ENCODE assay signal across 8 cellular contexts in the genomic region with DNA sequence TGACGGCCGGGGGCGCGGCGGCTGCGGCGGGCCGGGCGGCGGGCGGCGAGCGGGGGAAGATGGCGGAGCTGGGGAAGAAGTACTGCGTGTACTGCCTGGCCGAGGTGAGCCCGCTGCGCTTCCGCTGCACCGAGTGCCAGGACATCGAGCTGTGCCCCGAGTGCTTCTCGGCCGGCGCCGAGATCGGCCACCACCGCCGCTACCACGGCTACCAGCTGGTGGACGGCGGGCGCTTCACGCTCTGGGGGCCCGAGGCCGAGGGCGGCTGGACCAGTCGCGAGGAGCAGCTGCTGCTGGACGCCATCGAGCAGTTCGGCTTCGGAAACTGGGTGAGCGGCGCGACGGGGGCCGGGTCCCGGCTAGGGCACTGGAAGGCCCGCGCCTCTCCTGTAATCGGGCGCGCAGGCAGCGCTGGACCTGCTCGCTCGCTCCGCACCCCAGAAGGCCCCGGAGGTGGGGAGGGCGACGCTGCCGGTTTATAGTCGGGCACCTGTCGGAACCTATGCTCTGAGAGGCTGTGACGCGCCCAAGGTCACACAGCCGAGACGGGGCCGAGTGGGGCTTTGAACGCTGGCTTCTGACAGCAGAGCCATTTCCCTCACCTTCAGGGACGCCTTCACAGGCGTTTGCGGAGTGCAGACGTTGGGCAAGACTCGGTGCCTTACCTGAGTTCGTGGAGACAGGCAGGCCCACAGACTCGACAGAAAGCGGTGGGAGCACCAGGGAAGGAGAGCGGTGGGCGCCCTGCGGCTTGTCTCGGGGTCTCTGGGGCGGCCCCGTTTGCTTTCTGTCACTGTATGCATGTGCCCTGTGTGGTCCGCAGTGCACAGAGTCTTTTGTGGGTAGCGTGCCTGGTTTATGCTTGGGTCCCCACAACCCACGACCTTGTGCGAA. TPM values are rescaled to one million over a fixed set of nuclear protein-coding genes. Genes with fewer than 3 reads are reported as not detected.
DNase-seq lines count a peak whose midpoint lies in the region; ATAC-seq and TF ChIP-seq lines count a peak whose summit lies in the region.

No MANE protein-coding gene starts in this region.

- H3K27me3 ChIP-seq in OCI-LY1 (ENCODE audit: insufficient read depth, low read length) (no peaks in the 10 kb centered on the region), neutrophil (no peaks in the 10 kb centered on the region), uterus (no peaks in the 10 kb centered on the region)

- H3K79me2 ChIP-seq in OCI-LY1 (ENCODE audit: insufficient read depth, low read length): peaks cover 26% of the 10 kb centered on the region

- H4K20me1 ChIP-seq in OCI-LY1 (ENCODE audit: insufficient read depth, low read length): no peaks in the 10 kb centered on the region

- peak in 1 of 2 donors; percentile 16 for TF ChIP-seq POLR2A in uterus (IDR thresholded peaks at IDR 0.05)

- H3K27ac Mint-ChIP-seq in activated T-cell treated with anti-CD3 and anti-CD28 coated beads, Interleukin-2, amount 50 U/mL, for 72 hours: peak overlapping the region; percentile 85

- no peak for TF ChIP-seq CTCF in OCI-LY1 (IDR thresholded peaks at IDR 0.05; ENCODE audit: low read length)
- no peak for TF ChIP-seq CTCF in neutrophil (IDR thresholded peaks at IDR 0.05)
- TF ChIP-seq CTCF in uterus (IDR thresholded peaks at IDR 0.05): no peak

- H3K27ac ChIP-seq in OCI-LY1 (ENCODE audit: low read depth, low read length, poor library complexity, severe bottlenecking): peak overlapping the region; percentile 16
- peak overlapping the region; percentile 96 for H3K27ac ChIP-seq in neutrophil
- H3K27ac ChIP-seq in uterus: peak overlapping the region; percentile 72 to 81

- intact Hi-C loops in uterus (cut with DNase I; ENCODE audit: low total_unique reads): loop anchor here (2.0 kb wide), 1 partner anchor 25 kb away; a partner anchor contains a TSS

- peaks cover 0 to 1% of the 10 kb centered on the region in 2 donors for H3K36me3 Mint-ChIP-seq in activated T-cell treated with anti-CD3 and anti-CD28 coated beads, Interleukin-2, amount 50 U/mL, for 72 hours (ENCODE audit: insufficient read depth in 2 of 2)

- H3K9me3 ChIP-seq in OCI-LY1 (ENCODE audit: low read length) (no peaks in the 10 kb centered on the region), neutrophil (no peaks in the 10 kb centered on the region), uterus (no peaks in the 10 kb centered on the region)

- ATAC-seq in GM18858 (IDR thresholded peaks at IDR 0.05; ENCODE audit: unreplicated experiment) (peak; percentile 18), HG02678 (IDR thresholded peaks at IDR 0.05; ENCODE audit: unreplicated experiment) (peak; percentile 30)
- peak; percentile 65 to 71 for ATAC-seq in activated T-cell treated with anti-CD3 and anti-CD28 coated beads, Interleukin-2, amount 50 U/mL, for 72 hours (replicated peaks in 1 of 2)

- H3K9me3 Mint-ChIP-seq in activated T-cell treated with anti-CD3 and anti-CD28 coated beads, Interleukin-2, amount 50 U/mL, for 72 hours: no peaks in the 10 kb centered on the region

- peak overlapping the region; percentile 92 for H3K4me2 ChIP-seq in OCI-LY1 (ENCODE audit: low read length)

- H3K9ac ChIP-seq in OCI-LY1 (ENCODE audit: low read length): peak overlapping the region; percentile 88

- H3K27me3 Mint-ChIP-seq in activated T-cell treated with anti-CD3 and anti-CD28 coated beads, Interleukin-2, amount 50 U/mL, for 72 hours (ENCODE audit: low read depth): peaks cover 8% of the 10 kb centered on the region

- H3K4me3 ChIP-seq in OCI-LY1 (ENCODE audit: low read depth, low read length, poor library complexity, severe bottlenecking) (peak overlapping the region; percentile 86), neutrophil (ENCODE audit: low read depth in 1 of 2, low read length in 1 of 2) (peak overlapping the region; percentile 78 to 98), uterus (peak overlapping the region; percentile 74 to 94)

- no peaks in the 10 kb centered on the region for H3K9me2 ChIP-seq in OCI-LY1 (ENCODE audit: low read depth, low read length)

- H3F3A ChIP-seq in OCI-LY1 (ENCODE audit: insufficient read depth, low read length): no peaks in the 10 kb centered on the region

- H3K36me3 ChIP-seq in OCI-LY1 (ENCODE audit: insufficient read depth, low read length) (no peaks in the 10 kb centered on the region), neutrophil (peaks cover 19% of the 10 kb centered on the region), uterus (no peaks in the 10 kb centered on the region)

- H3K4me1 ChIP-seq in OCI-LY1 (ENCODE audit: insufficient read depth, low read length, severe bottlenecking): peaks cover 29% of the 10 kb centered on the region
- peaks cover 46 to 60% of the 10 kb centered on the region in 2 experiments for H3K4me1 ChIP-seq in neutrophil (ENCODE audit: control insufficient read depth in 1 of 2, insufficient read depth in 1 of 2, low read depth in 1 of 2, low read length in 1 of 2)
- H3K4me1 ChIP-seq in uterus: peaks cover 6 to 8% of the 10 kb centered on the region in 2 donors

- H3K4me3 Mint-ChIP-seq in activated T-cell treated with anti-CD3 and anti-CD28 coated beads, Interleukin-2, amount 50 U/mL, for 72 hours: peak overlapping the region; percentile 92 to 94

- no peak overlapping the region for H2AFZ ChIP-seq in OCI-LY1 (ENCODE audit: low read length)

- peaks cover 56% of the 10 kb centered on the region for H3K4me1 Mint-ChIP-seq in activated T-cell treated with anti-CD3 and anti-CD28 coated beads, Interleukin-2, amount 50 U/mL, for 72 hours (ENCODE audit: low read depth)

- peak; percentile 66 to 70 for DNase-seq in activated T-cell treated with anti-CD3 and anti-CD28 coated beads, Interleukin-2, amount 50 U/mL, for 72 hours
- DNase-seq in fibroblast of gingiva (ENCODE audit: low read depth) (peak; percentile 24), uterus (peak in 1 of 2 donors; percentile 50), NCI-H1930 (lab: John Stamatoyannopoulos, UW) (no peak)

RNA-seq across cellular contexts. Expression of a gene that starts 0.6 kb away (rescaled TPM):
- 10 to 100 TPM; 14.5 to 15.3 TPM for total RNA-seq in activated T-cell treated with anti-CD3 and anti-CD28 coated beads, Interleukin-2, amount 50 U/mL, for 72 hours
- total RNA-seq in uterus: 10 to 100 TPM; 14.1 to 24.0 (median 21.1) TPM

RNA-seq across cellular contexts. Expression of a gene that starts 24.1 kb away (rescaled TPM):
- total RNA-seq in activated T-cell treated with anti-CD3 and anti-CD28 coated beads, Interleukin-2, amount 50 U/mL, for 72 hours: 10 to 100 TPM; 47.6 to 65.5 TPM
- 10 to 100 TPM in 3 of 4 donors, 1 to 10 TPM in 1; 7.4 to 55.0 (median 21.4) TPM for total RNA-seq in uterus

Comparison
In these comparisons a context has a peak if more than half of its experiments do, and no peak if none do; other contexts are left out.
1. ATAC-seq: peak in every context shown above with its lines; median percentile 68 in activated T-cell treated with anti-CD3 and anti-CD28 coated beads, Interleukin-2, amount 50 U/mL, for 72 hours; 30 in HG02678; 18 in GM18858.
2. H3K27ac ChIP-seq: peak in every context shown above with its lines; median percentile 96 in neutrophil; 76 in uterus; 16 in OCI-LY1.
3. DNase-seq: peak in activated T-cell treated with anti-CD3 and anti-CD28 coated beads, Interleukin-2, amount 50 U/mL, for 72 hours (2 of 2) and fibroblast of gingiva (single experiment); none in NCI-H1930 (0 of 2).
4. Peak in every context shown above with its lines, with median percentiles within 50 percentile points of each other: H3K4me3 ChIP-seq.